In genomic region chr10:70751991-70752390, GRCh38 we compare ENCODE assay signal across 14 cellular contexts. TPM values are rescaled to one million over a fixed set of nuclear protein-coding genes. Genes with fewer than 3 reads are reported as not detected.
DNase-seq lines count a peak whose midpoint lies in the region; ATAC-seq and TF ChIP-seq lines count a peak whose summit lies in the region.
"Had no signal": no experiment of that assay in that cellular context is flagged by ENCODE, and none has a peak within 500 bp of the region (broad histone marks: within the 10 kb centered on the region; RNA-seq: fewer than 3 reads in every experiment).

No MANE protein-coding gene starts in this region.

- H3K36me3 ChIP-seq in H7 (replicated peaks; ENCODE audit: control insufficient read depth, insufficient read depth, low read length) (no peaks in the 10 kb centered on the region), aorta (ENCODE audit: control insufficient read depth in 1 of 2, insufficient read depth in 2 of 2, low read length in 1 of 2) (no peaks in the 10 kb centered on the region)
- H3K36me3 ChIP-seq: BE2C had no signal

- peak; percentile 14 for ATAC-seq in aorta (ENCODE audit: low FRiP score)
- ATAC-seq: A549, HCT116 had no signal

- intact Hi-C loops in dendritic cell treated with granulocyte-macrophage colony-stimulating factor and Interleukin-4, amounts not matched to agents 40 ng/mL and 50 ng/mL, for 4 days (cut with micrococcal nuclease) = no loop called here
- intact Hi-C loops in posterior vena cava (cut with DNase I) = loop anchor here (5.0 to 10.0 kb wide), 2 partner anchors 277 to 295 kb away; partner anchors contain the start of gene PALD1 (in 1 of the 2)
- intact Hi-C loops in aorta (cut with DNase I) = no loop called here
- intact Hi-C loops in CD14-positive monocyte (cut with micrococcal nuclease) = no loop called here

- no peak for TF ChIP-seq CTCF in CD14-positive monocyte (IDR thresholded peaks at IDR 0.05)

- no peak overlapping the region for H3K27ac ChIP-seq in aorta (ENCODE audit: low read depth in 1 of 2, low read length in 2 of 2)
- H3K27ac ChIP-seq: A549 had no signal

- H3K9me3 ChIP-seq in aorta (ENCODE audit: control insufficient read depth, low read length) = no peaks in the 10 kb centered on the region
- H3K9me3 ChIP-seq: A549, BE2C, Caco-2 had no signal

- H3K9me3 Mint-ChIP-seq in dendritic cell treated with granulocyte-macrophage colony-stimulating factor and Interleukin-4, amounts not matched to agents 40 ng/mL and 50 ng/mL, for 4 days = no peaks in the 10 kb centered on the region
- H3K9me3 Mint-ChIP-seq in CD14-positive monocyte = peaks cover 0 to 2% (median 0%) of the 10 kb centered on the region in 7 donors
- H3K9me3 Mint-ChIP-seq: CD8-positive, alpha-beta memory T cell had no signal

- H3K4me3 ChIP-seq in H7 (ENCODE audit: insufficient read depth, low read depth, low read length) (no peak overlapping the region), aorta (ENCODE audit: low read length in 2 of 2) (no peak overlapping the region)
- H3K4me3 ChIP-seq: A549 had no signal

- DNase-seq in H7 (peak; percentile 40), posterior vena cava (ENCODE audit: low spot score) (peak; percentile 80), aorta (peak in 1 of 2 donors; percentile 41), OCI-M2 (lab: John Stamatoyannopoulos, UW; ENCODE audit: unreplicated experiment) (no peak), CD14-positive monocyte (ENCODE audit: low spot score) (no peak), SK-N-DZ (ENCODE audit: low spot score) (no peak)
- DNase-seq: BE2C; Caco-2; CD8-positive, alpha-beta memory T cell had no signal

- no peaks in the 10 kb centered on the region for H3K4me1 ChIP-seq in aorta (ENCODE audit: control insufficient read depth in 1 of 2, insufficient read depth in 2 of 2, low read length in 2 of 2)
- H3K4me1 ChIP-seq: A549, BE2C had no signal

- peaks cover 64% of the 10 kb centered on the region for H3K36me3 Mint-ChIP-seq in dendritic cell treated with granulocyte-macrophage colony-stimulating factor and Interleukin-4, amounts not matched to agents 40 ng/mL and 50 ng/mL, for 4 days (ENCODE audit: low read depth)
- no peaks in the 10 kb centered on the region for H3K36me3 Mint-ChIP-seq in CD14-positive monocyte
- H3K36me3 Mint-ChIP-seq: CD8-positive, alpha-beta memory T cell had no signal

- H3K27me3 ChIP-seq in H7 (ENCODE audit: control insufficient read depth, insufficient read depth, low read length) = no peaks in the 10 kb centered on the region
- H3K27me3 ChIP-seq in aorta (ENCODE audit: control insufficient read depth in 1 of 2, insufficient read depth in 2 of 2, low read length in 1 of 2) = no peaks in the 10 kb centered on the region
- H3K27me3 ChIP-seq: BE2C had no signal

- WGBS in aorta, 2 donors = 94 to 95% methylated on average over 14 of the region's 14 CpGs

- no peak overlapping the region for H3K4me3 Mint-ChIP-seq in dendritic cell treated with granulocyte-macrophage colony-stimulating factor and Interleukin-4, amounts not matched to agents 40 ng/mL and 50 ng/mL, for 4 days
- H3K4me3 Mint-ChIP-seq in CD14-positive monocyte = no peak overlapping the region
- H3K4me3 Mint-ChIP-seq: CD8-positive, alpha-beta memory T cell had no signal

- peaks cover 9% of the 10 kb centered on the region for H3K27me3 Mint-ChIP-seq in dendritic cell treated with granulocyte-macrophage colony-stimulating factor and Interleukin-4, amounts not matched to agents 40 ng/mL and 50 ng/mL, for 4 days
- peaks cover 0 to 6% (median 2%) of the 10 kb centered on the region in 3 donors for H3K27me3 Mint-ChIP-seq in CD14-positive monocyte (ENCODE audit: low read depth in 3 of 3)
- H3K27me3 Mint-ChIP-seq: CD8-positive, alpha-beta memory T cell had no signal

- H3K27ac Mint-ChIP-seq in dendritic cell treated with granulocyte-macrophage colony-stimulating factor and Interleukin-4, amounts not matched to agents 40 ng/mL and 50 ng/mL, for 4 days = peak overlapping the region; percentile 73
- no peak overlapping the region for H3K27ac Mint-ChIP-seq in CD14-positive monocyte
- H3K27ac Mint-ChIP-seq: CD8-positive, alpha-beta memory T cell had no signal

- peaks cover 58% of the 10 kb centered on the region for H3K4me1 Mint-ChIP-seq in dendritic cell treated with granulocyte-macrophage colony-stimulating factor and Interleukin-4, amounts not matched to agents 40 ng/mL and 50 ng/mL, for 4 days (ENCODE audit: low read depth)
- H3K4me1 Mint-ChIP-seq in CD14-positive monocyte = peaks cover 5% of the 10 kb centered on the region
- H3K4me1 Mint-ChIP-seq: CD8-positive, alpha-beta memory T cell had no signal

RNA-seq across cellular contexts. Expression of gene TBATA, which starts 33.2 kb away (rescaled TPM):
- not detected in 2 replicates for total RNA-seq in H7 (2014; rRNA removed; shearing (Covaris generic))
- not detected for total RNA-seq in posterior vena cava
- total RNA-seq in aorta = not detected
- polyA plus RNA-seq in aorta = not detected
- polyA plus RNA-seq in CD14-positive monocyte = not detected
- polyA plus RNA-seq in SK-N-DZ (2014; cell fraction: cytosol; rRNA removed) = not detected in 2 replicates
- not detected in 2 replicates for polyA plus RNA-seq in SK-N-DZ (2014; cell fraction: nucleus; rRNA removed)
- total RNA-seq: Caco-2; CD8-positive, alpha-beta memory T cell; H4 had no signal
- polyA plus RNA-seq: A549; AG04450; CD8-positive, alpha-beta memory T cell had no signal

Comparison
In these comparisons a context has a peak if more than half of its experiments do, and no peak if none do; other contexts are left out.
1. DNase-seq: peak in H7 (single experiment) and posterior vena cava (single experiment); none in OCI-M2 (single experiment), CD14-positive monocyte (single experiment) and SK-N-DZ (single experiment).
2. intact Hi-C loops: an anchor here in posterior vena cava (5.0 to 10.0 kb wide); none called in dendritic cell treated with granulocyte-macrophage colony-stimulating factor and Interleukin-4, amounts not matched to agents 40 ng/mL and 50 ng/mL, for 4 days, aorta and CD14-positive monocyte.